In the genomic region with DNA sequence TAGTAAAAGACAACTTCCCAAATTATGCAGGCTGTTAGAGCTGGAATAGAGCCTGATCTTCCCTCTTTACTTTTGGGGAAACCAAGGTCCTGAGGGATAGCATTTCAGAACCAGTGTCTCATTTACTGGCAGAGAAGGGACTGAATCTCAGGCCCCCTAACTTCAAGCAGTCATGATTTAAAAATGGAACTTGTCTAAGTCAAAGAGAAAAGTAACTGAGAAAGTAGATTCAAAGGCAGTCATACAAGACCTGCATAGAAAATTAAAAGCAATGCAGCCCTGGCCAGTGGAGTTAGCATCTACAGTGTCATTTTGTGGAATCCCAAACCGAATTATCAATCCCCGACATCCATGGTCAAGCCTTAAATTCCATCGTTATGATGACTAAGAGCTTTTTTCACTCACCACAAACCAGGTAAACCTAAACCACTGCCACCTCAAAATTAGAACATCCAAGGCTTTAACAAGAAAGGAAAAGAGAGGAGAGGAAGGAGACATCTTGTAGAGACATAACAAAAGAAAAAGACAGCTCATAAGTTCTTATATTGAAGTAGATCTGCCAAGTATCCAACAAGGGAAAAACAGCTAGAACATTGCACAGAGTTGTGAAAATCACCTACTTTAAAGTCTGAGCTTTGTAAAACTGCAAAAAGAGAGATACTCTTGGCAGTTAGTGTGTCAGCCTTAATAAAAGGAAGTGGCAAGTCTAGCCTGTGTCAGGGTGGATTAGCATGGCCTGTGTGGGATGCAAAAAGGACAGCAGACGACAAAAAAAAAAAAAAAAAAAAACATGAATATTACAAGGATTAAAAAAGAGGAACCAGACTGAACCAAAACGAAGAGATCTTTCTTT, we compare ENCODE assay signal across 12 cellular contexts. TPM values are rescaled to one million over a fixed set of nuclear protein-coding genes. Genes with fewer than 3 reads are reported as not detected.
DNase-seq lines count a peak whose midpoint lies in the region; ATAC-seq and TF ChIP-seq lines count a peak whose summit lies in the region.
"Had no signal": no experiment of that assay in that cellular context is flagged by ENCODE, and none has a peak within 500 bp of the region (broad histone marks: within the 10 kb centered on the region; RNA-seq: fewer than 3 reads in every experiment).

No MANE protein-coding gene starts in this region.

- H3K27ac Mint-ChIP-seq in activated T-helper 2 cell treated with anti-CD3 and anti-CD28 coated beads, Interferon-gamma antibody, Interleukin-2, Interleukin-4, amounts not matched to agents 10 μg/mL and 5 μg/mL and 100 μg/mL, durations not matched to agents 14 hours and 24 hours and 36 hours = peak overlapping the region; percentile 71
- peak overlapping the region; percentile 91 to 92 for H3K27ac Mint-ChIP-seq in stimulated activated naive CD8-positive, alpha-beta T cell treated with anti-CD3 and anti-CD28 coated beads, Interleukin-15, amount 100 ng/mL, for 72 hours

- H3K27me3 ChIP-seq in Loucy (ENCODE audit: insufficient read depth, low read length, poor library complexity, severe bottlenecking) = no peaks in the 10 kb centered on the region

- H3K4me1 ChIP-seq in Loucy (ENCODE audit: insufficient read depth, low read length, poor library complexity, severe bottlenecking) = peaks cover 40% of the 10 kb centered on the region

- peak; percentile 48 to 57 for ATAC-seq in activated T-cell treated with anti-CD3 and anti-CD28 coated beads, Interleukin-2, amount 50 U/mL, for 4 hours
- ATAC-seq in stimulated activated naive CD8-positive, alpha-beta T cell treated with anti-CD3 and anti-CD28 coated beads, Interleukin-15, amount 100 ng/mL, for 72 hours = peak; percentile 49
- ATAC-seq in HG02981 (IDR thresholded peaks at IDR 0.05; ENCODE audit: unreplicated experiment) = no peak
- ATAC-seq: left colon had no signal

- intact Hi-C loops in activated T-helper 2 cell treated with anti-CD3 and anti-CD28 coated beads, Interferon-gamma antibody, Interleukin-2, Interleukin-4, amounts not matched to agents 10 μg/mL and 5 μg/mL and 100 μg/mL, durations not matched to agents 14 hours and 24 hours and 36 hours (cut with micrococcal nuclease) = loop anchor here (1.0 to 10.0 kb wide), 10 partner anchors 15 to 605 kb away; partner anchors contain the start of genes CCR1, CCR5 and FYCO1

- H3K9me3 Mint-ChIP-seq in activated T-cell treated with anti-CD3 and anti-CD28 coated beads, Interleukin-2, amount 50 U/mL, for 4 hours = no peaks in the 10 kb centered on the region
- no peaks in the 10 kb centered on the region for H3K9me3 Mint-ChIP-seq in activated T-helper 2 cell treated with anti-CD3 and anti-CD28 coated beads, Interferon-gamma antibody, Interleukin-2, Interleukin-4, amounts not matched to agents 10 μg/mL and 5 μg/mL and 100 μg/mL, durations not matched to agents 14 hours and 24 hours and 36 hours
- H3K9me3 Mint-ChIP-seq in stimulated activated naive CD8-positive, alpha-beta T cell treated with anti-CD3 and anti-CD28 coated beads, Interleukin-15, amount 100 ng/mL, for 72 hours = no peaks in the 10 kb centered on the region

- no peaks in the 10 kb centered on the region for H3F3A ChIP-seq in Loucy (ENCODE audit: low read depth)

- DNase-seq in activated T-cell treated with anti-CD3 and anti-CD28 coated beads, Interleukin-2, amount 50 U/mL, for 4 hours = no peak
- DNase-seq in activated T-cell treated with anti-CD3 and anti-CD28 coated beads for 4 hours (no peak), NCI-H446 (lab: John Stamatoyannopoulos, UW) (no peak), DMS153 (lab: John Stamatoyannopoulos, UW) (no peak)
- no peak for DNase-seq in activated T-helper 2 cell treated with anti-CD3 and anti-CD28 coated beads, Interferon-gamma antibody, Interleukin-2, Interleukin-4, amounts not matched to agents 10 μg/mL and 5 μg/mL and 100 μg/mL, durations not matched to agents 14 hours and 24 hours and 36 hours (ENCODE audit: low spot score)
- peak in 1 of 2 donors; percentile 50 for DNase-seq in stimulated activated naive CD8-positive, alpha-beta T cell treated with anti-CD3 and anti-CD28 coated beads, Interleukin-15, amount 100 ng/mL, for 72 hours
- DNase-seq: left colon had no signal

- H3K36me3 ChIP-seq in Loucy (ENCODE audit: insufficient read depth, low read length) = no peaks in the 10 kb centered on the region

- H3K4me1 Mint-ChIP-seq in activated T-cell treated with anti-CD3 and anti-CD28 coated beads, Interleukin-2, amount 50 U/mL, for 4 hours (ENCODE audit: low read depth) = peaks cover 67% of the 10 kb centered on the region
- peaks cover 60% of the 10 kb centered on the region for H3K4me1 Mint-ChIP-seq in activated T-helper 2 cell treated with anti-CD3 and anti-CD28 coated beads, Interferon-gamma antibody, Interleukin-2, Interleukin-4, amounts not matched to agents 10 μg/mL and 5 μg/mL and 100 μg/mL, durations not matched to agents 14 hours and 24 hours and 36 hours (ENCODE audit: low read depth)
- peaks cover 79% of the 10 kb centered on the region for H3K4me1 Mint-ChIP-seq in stimulated activated naive CD8-positive, alpha-beta T cell treated with anti-CD3 and anti-CD28 coated beads, Interleukin-15, amount 100 ng/mL, for 72 hours

- H3K9ac ChIP-seq in Loucy (ENCODE audit: low read depth, low read length, poor library complexity, severe bottlenecking) = no peak overlapping the region

- H3K27me3 Mint-ChIP-seq in activated T-cell treated with anti-CD3 and anti-CD28 coated beads, Interleukin-2, amount 50 U/mL, for 4 hours (ENCODE audit: low read depth) = no peaks in the 10 kb centered on the region
- H3K27me3 Mint-ChIP-seq in activated T-helper 2 cell treated with anti-CD3 and anti-CD28 coated beads, Interferon-gamma antibody, Interleukin-2, Interleukin-4, amounts not matched to agents 10 μg/mL and 5 μg/mL and 100 μg/mL, durations not matched to agents 14 hours and 24 hours and 36 hours (ENCODE audit: low read depth) = peaks cover 28% of the 10 kb centered on the region
- no peaks in the 10 kb centered on the region for H3K27me3 Mint-ChIP-seq in stimulated activated naive CD8-positive, alpha-beta T cell treated with anti-CD3 and anti-CD28 coated beads, Interleukin-15, amount 100 ng/mL, for 72 hours

- H3K9me3 ChIP-seq in Loucy (ENCODE audit: insufficient read depth, low read depth, low read length) = no peaks in the 10 kb centered on the region

- peak overlapping the region; percentile 14 for H3K4me3 Mint-ChIP-seq in activated T-cell treated with anti-CD3 and anti-CD28 coated beads, Interleukin-2, amount 50 U/mL, for 4 hours
- H3K4me3 Mint-ChIP-seq in activated T-helper 2 cell treated with anti-CD3 and anti-CD28 coated beads, Interferon-gamma antibody, Interleukin-2, Interleukin-4, amounts not matched to agents 10 μg/mL and 5 μg/mL and 100 μg/mL, durations not matched to agents 14 hours and 24 hours and 36 hours (ENCODE audit: low read depth) = no peak overlapping the region
- H3K4me3 Mint-ChIP-seq in stimulated activated naive CD8-positive, alpha-beta T cell treated with anti-CD3 and anti-CD28 coated beads, Interleukin-15, amount 100 ng/mL, for 72 hours = peak overlapping the region; percentile 62 to 69

- no peaks in the 10 kb centered on the region for H3K9me2 ChIP-seq in Loucy (replicated peaks; ENCODE audit: low read depth, low read length)

- H2AFZ ChIP-seq in Loucy (ENCODE audit: low read length) = peak overlapping the region; percentile 75; the same call in 1 of the 2 replicates

- no peaks in the 10 kb centered on the region for H4K20me1 ChIP-seq in Loucy (ENCODE audit: insufficient read depth, low read length, poor library complexity, severe bottlenecking)

- no peak for TF ChIP-seq CTCF in Loucy (conservative IDR thresholded peaks at IDR 0.05; ENCODE audit: low read length)

- no peaks in the 10 kb centered on the region for H3K79me2 ChIP-seq in Loucy (ENCODE audit: insufficient read depth, low read length)

- H3K4me2 ChIP-seq in Loucy (ENCODE audit: low read depth, low read length, poor library complexity, severe bottlenecking) = no peak overlapping the region
- H3K4me2 ChIP-seq: smooth muscle cell had no signal

- H3K4me3 ChIP-seq in Loucy (ENCODE audit: low read length, poor library complexity, severe bottlenecking) = no peak overlapping the region
- H3K4me3 ChIP-seq: SK-N-MC, smooth muscle cell had no signal

- H3K36me3 Mint-ChIP-seq in activated T-cell treated with anti-CD3 and anti-CD28 coated beads, Interleukin-2, amount 50 U/mL, for 4 hours (ENCODE audit: insufficient read depth) = peaks cover 3% of the 10 kb centered on the region
- peaks cover 4% of the 10 kb centered on the region for H3K36me3 Mint-ChIP-seq in activated T-helper 2 cell treated with anti-CD3 and anti-CD28 coated beads, Interferon-gamma antibody, Interleukin-2, Interleukin-4, amounts not matched to agents 10 μg/mL and 5 μg/mL and 100 μg/mL, durations not matched to agents 14 hours and 24 hours and 36 hours (ENCODE audit: low read depth)

RNA-seq across cellular contexts. Expression of gene CCR2, which starts 54.1 kb away (rescaled TPM):
- total RNA-seq in activated T-cell treated with anti-CD3 and anti-CD28 coated beads, Interleukin-2, amount 50 U/mL, for 4 hours = 1 to 10 TPM in 1 of 3 donors, under 1 TPM in 2; 0.18 to 1.4 (median 0.41) TPM
- 1.1 TPM in 2 replicates for total RNA-seq in activated T-helper 2 cell treated with anti-CD3 and anti-CD28 coated beads, Interferon-gamma antibody, Interleukin-2, Interleukin-4, amounts not matched to agents 10 μg/mL and 5 μg/mL and 100 μg/mL, durations not matched to agents 14 hours and 24 hours and 36 hours
- total RNA-seq: smooth muscle cell had no signal

RNA-seq across cellular contexts. Expression of gene CCR3, which starts 57.6 kb away (rescaled TPM):
- not detected for total RNA-seq in activated T-cell treated with anti-CD3 and anti-CD28 coated beads, Interleukin-2, amount 50 U/mL, for 4 hours
- not detected in 2 replicates for total RNA-seq in activated T-helper 2 cell treated with anti-CD3 and anti-CD28 coated beads, Interferon-gamma antibody, Interleukin-2, Interleukin-4, amounts not matched to agents 10 μg/mL and 5 μg/mL and 100 μg/mL, durations not matched to agents 14 hours and 24 hours and 36 hours
- total RNA-seq: smooth muscle cell, subcutaneous adipose tissue had no signal
